9 cellular contexts compared by ENCODE assay signal in genomic region chr10:68212721-68213352, GRCh38. TPM values are rescaled to one million over a fixed set of nuclear protein-coding genes. Genes with fewer than 3 reads are reported as not detected.
A peak's percentile ranks its signal among the peaks of the same experiment; 100 is the strongest.
DNase-seq lines count a peak whose midpoint lies in the region; ATAC-seq, FAIRE-seq and TF ChIP-seq lines count a peak whose summit lies in the region.
"Had no signal": no experiment of that assay in that cellular context is flagged by ENCODE, and none has a peak within 500 bp of the region (broad histone marks: within the 10 kb centered on the region; RNA-seq: fewer than 3 reads in every experiment).

No MANE protein-coding gene starts in this region.

- no peaks in the 10 kb centered on the region for H3K9me2 ChIP-seq in Loucy (replicated peaks; ENCODE audit: low read depth, low read length)

- no peak overlapping the region for H3K27ac ChIP-seq in GM12878 (ENCODE audit: control insufficient read depth, insufficient read depth)

- TF ChIP-seq RAD21 in GM12878 (IDR thresholded peaks at IDR 0.05; ENCODE audit: insufficient read depth, low read depth, low read length), result peak; percentile 70

- RAD21 ChIA-PET in GM12878 (lab: Charles Lee; ENCODE audit: unreplicated experiment), result interaction anchor here (0.6 to 9.1 kb wide), 23 partner anchors 11 to 687 kb away, joined by 3 to 160 read pairs (median 4); partner anchors contain the start of genes HNRNPH3 and PBLD

- H3F3A ChIP-seq in Loucy (ENCODE audit: low read depth), result no peaks in the 10 kb centered on the region

- no peak for TF ChIP-seq POLR2A in GM12878 (IDR thresholded peaks at IDR 0.05; ENCODE audit: low read depth, low read length)

- no peak overlapping the region for H3K4me3 ChIP-seq in Loucy (ENCODE audit: low read length, poor library complexity, severe bottlenecking)
- no peak overlapping the region for H3K4me3 ChIP-seq in GM12878

- SMC1A ChIA-PET in GM12878 (lab: Charles Lee; ENCODE audit: uncharacterized antibody, unreplicated experiment), result interaction anchor here (0.6 to 8.7 kb wide), 31 partner anchors 10 to 425 kb away, joined by 3 to 159 read pairs (median 4); partner anchors contain the start of genes ATOH7 and PBLD

- no peak overlapping the region for H3K4me2 ChIP-seq in Loucy (ENCODE audit: low read depth, low read length, poor library complexity, severe bottlenecking)
- no peak overlapping the region for H3K4me2 ChIP-seq in GM12878 (ENCODE audit: control insufficient read depth, insufficient read depth)

- H2AFZ ChIP-seq in Loucy (ENCODE audit: low read length) (peak overlapping the region; percentile 51; the same call in 1 of the 2 replicates), GM12878 (ENCODE audit: control insufficient read depth, low read depth, low read length) (peak overlapping the region; percentile 54)

- in situ Hi-C loops in GM12878 (cut with MboI), result no loop called here

- TF ChIP-seq EP300 in GM12878 (IDR thresholded peaks at IDR 0.05; ENCODE audit: borderline replicate concordance in 1 of 2, control insufficient read depth in 1 of 2, low read depth in 2 of 2, low read length in 2 of 2), result no peak

- H3K27me3 ChIP-seq in Loucy (ENCODE audit: insufficient read depth, low read length, poor library complexity, severe bottlenecking) (no peaks in the 10 kb centered on the region), GM12878 (replicated peaks in 1 of 2; ENCODE audit: control insufficient read depth in 2 of 2, insufficient read depth in 2 of 2, low read length in 1 of 2) (no peaks in the 10 kb centered on the region)

- DNase-seq in NCI-H2171 treated with DMSO at 0.1 percent for 48 hours (lab: John Stamatoyannopoulos, UW), result peak; percentile 18
- DNase-seq in NCI-H2171 (lab: John Stamatoyannopoulos, UW), result no peak
- DNase-seq in GM12878 (ENCODE audit: low read depth, low spot score), result no peak
- peak; percentile 28 to 57 for DNase-seq in lung microvascular endothelial cell (ENCODE audit: low read depth in 2 of 2)
- no peak for DNase-seq in 8988T
- DNase-seq in activated CD4-positive, CD25-positive, alpha-beta regulatory T cell treated with anti-CD3 and anti-CD28 coated beads, Interleukin-2, amount 50 U/mL, for 72 hours, result no peak
- DNase-seq in kidney glomerular epithelial cell (lab: John Stamatoyannopoulos, UW), result no peak

- no peaks in the 10 kb centered on the region for H3K36me3 ChIP-seq in Loucy (ENCODE audit: insufficient read depth, low read length)
- no peaks in the 10 kb centered on the region for H3K36me3 ChIP-seq in GM12878 (ENCODE audit: control insufficient read depth in 2 of 2, insufficient read depth in 2 of 2, low read length in 1 of 2)

- peak; percentile 54 for ATAC-seq in GM12878

- no TSS peak for BruUV-seq in GM12878 (replicated peaks; lab: Mats Ljungman, UMichigan)

- H3K79me2 ChIP-seq in Loucy (ENCODE audit: insufficient read depth, low read length), result no peaks in the 10 kb centered on the region
- H3K79me2 ChIP-seq in GM12878 (ENCODE audit: control insufficient read depth, insufficient read depth, low read length), result no peaks in the 10 kb centered on the region

- CTCF ChIA-PET in GM12878 (lab: Yijun Ruan, JAX), result interaction anchor here (0.6 to 9.1 kb wide), 60 partner anchors 10 to 696 kb away, joined by 3 to 267 read pairs (median 4); partner anchors contain the start of genes ATOH7, HNRNPH3, PBLD and SIRT1

- TF ChIP-seq CTCF in Loucy (conservative IDR thresholded peaks at IDR 0.05; ENCODE audit: low read length), result peak; percentile 79
- TF ChIP-seq CTCF in GM12878 (IDR thresholded peaks at IDR 0.05 in 2 of 3, conservative IDR thresholded peaks at IDR 0.05 in 1 of 3; ENCODE audit: control insufficient read depth in 2 of 3, extremely low read depth in 1 of 3, insufficient read depth in 1 of 3, low read depth in 3 of 3, low read length in 3 of 3), result peak; percentile 39 to 58 (median 42); a peak in 5 of 6 replicates

- POLR2A ChIA-PET in GM12878 (lab: Charles Lee), result no interaction called here

- H3K9me3 ChIP-seq in Loucy (ENCODE audit: insufficient read depth, low read depth, low read length) (no peaks in the 10 kb centered on the region), GM12878 (replicated peaks; ENCODE audit: control insufficient read depth, insufficient read depth, low read length) (no peaks in the 10 kb centered on the region)

- H3K4me1 ChIP-seq in Loucy (ENCODE audit: insufficient read depth, low read length, poor library complexity, severe bottlenecking), result no peaks in the 10 kb centered on the region
- no peaks in the 10 kb centered on the region; the same call in 1 of the 2 replicates for H3K4me1 ChIP-seq in GM12878 (ENCODE audit: control insufficient read depth, insufficient read depth, low read length)

- H3K9ac ChIP-seq in Loucy (ENCODE audit: low read depth, low read length, poor library complexity, severe bottlenecking) (no peak overlapping the region), GM12878 (ENCODE audit: control insufficient read depth, insufficient read depth, low read length) (0 out of 2 replicates have a peak overlapping the region, but pooled peaks have one; percentile 11)

- WGBS in GM12878 (ENCODE audit: insufficient coverage, insufficient replicate concordance, low lambda C conversion rate, missing lambda C conversion rate), result 46% methylated on average over 8 of the region's 8 CpGs

- intact Hi-C loops in GM12878 (cut with micrococcal nuclease; ENCODE audit: unreplicated experiment), result loop anchor here (1.0 to 10.0 kb wide), 3 partner anchors 89 to 692 kb away; partner anchors contain the start of gene DDX50

- no peaks in the 10 kb centered on the region for H4K20me1 ChIP-seq in Loucy (ENCODE audit: insufficient read depth, low read length, poor library complexity, severe bottlenecking)
- H4K20me1 ChIP-seq in GM12878 (ENCODE audit: control insufficient read depth, insufficient read depth), result no peaks in the 10 kb centered on the region

- peak; percentile 84 for FAIRE-seq in GM12878 (lab: Jason Lieb, UNC)

TF ChIP-seq in GM12878, 131 proteins besides CTCF, POLR2A, EP300 and RAD21:
- TF ChIP-seq SMC3 (IDR thresholded peaks at IDR 0.05; ENCODE audit: borderline replicate concordance, low read length), result peak; percentile 62; the same call in 1 of the 2 replicates
- no peak for TF ChIP-seq STAT3 (IDR thresholded peaks at IDR 0.05; ENCODE audit: low read depth, low read length)
TF ChIP-seq in GM12878: peak in this region for 1.

RNA-seq across cellular contexts. Expression of gene ATOH7, which starts 19.1 kb away (rescaled TPM):
- not detected in 2 replicates for total RNA-seq in GM12878 (2013; cell fraction: nucleolus; rRNA removed)
- total RNA-seq in GM12878 (2014; rRNA removed) (not detected in 2 replicates), GM12878 (2014; rRNA removed; fragmentation: Illumina TruSeq; extraction: Trizol) (not detected in 2 replicates), GM12878 (2021) (not detected in 2 replicates), lung microvascular endothelial cell (not detected in 2 replicates)
- not detected for polyA plus RNA-seq in GM12878 (2011; ENCODE audit: low read depth)
- polyA plus RNA-seq in GM12878 (2011; rRNA removed) (not detected in 2 replicates), GM12878 (2014; fragmentation: Illumina TruSeq; extraction: Trizol) (not detected in 2 replicates), GM12878 (2014; fragmentation: Nextera tagmentation; extraction: Ambion mirVana) (not detected), GM12878 (2014; rRNA removed) (not detected in 2 replicates), GM12878 (2016; fragmentation: Nextera tagmentation; extraction: Ambion mirVana) (not detected)
- 0.04 TPM in 1 of 2 replicates, not detected in the other for polyA plus RNA-seq in GM12878 (2011; cell fraction: cytosol; rRNA removed)
- polyA plus RNA-seq in GM12878 (2011; cell fraction: nucleus; rRNA removed), result not detected in 2 replicates
- polyA plus RNA-seq in GM12878 (2012), result not detected in 2 replicates
- polyA minus RNA-seq in GM12878 (2011; rRNA and poly(A)+ RNA removed), result not detected in 2 replicates
- polyA minus RNA-seq in GM12878 (2011; cell fraction: cytosol; rRNA and poly(A)+ RNA removed), result not detected in 2 replicates
- not detected in 2 replicates for polyA minus RNA-seq in GM12878 (2011; cell fraction: nucleus; rRNA and poly(A)+ RNA removed)
- total RNA-seq: Daoy had no signal

Comparison
In these comparisons a context has a peak if more than half of its experiments do, and no peak if none do; other contexts are left out.
1. DNase-seq: peak in NCI-H2171 treated with DMSO at 0.1 percent for 48 hours (single experiment) and lung microvascular endothelial cell (2 of 2); none in NCI-H2171 (single experiment), GM12878 (single experiment), 8988T (single experiment), activated CD4-positive, CD25-positive, alpha-beta regulatory T cell treated with anti-CD3 and anti-CD28 coated beads, Interleukin-2, amount 50 U/mL, for 72 hours (single experiment) and kidney glomerular epithelial cell (single experiment).